ENCODE assay signal across 37 cellular contexts in genomic region chr5:132742626-132743025, GRCh38. TPM values are rescaled to one million over a fixed set of nuclear protein-coding genes. Genes with fewer than 3 reads are reported as not detected.
DNase-seq lines count a peak whose midpoint lies in the region; ATAC-seq, FAIRE-seq and TF ChIP-seq lines count a peak whose summit lies in the region.
"Had no signal": no experiment of that assay in that cellular context is flagged by ENCODE, and none has a peak within 500 bp of the region (broad histone marks: within the 10 kb centered on the region; RNA-seq: fewer than 3 reads in every experiment).

No MANE protein-coding gene starts in this region.

- intact Hi-C loops in HepG2 (cut with micrococcal nuclease; ENCODE audit: unreplicated experiment): no loop called here
- intact Hi-C loops in right lobe of liver (cut with DNase I): no loop called here
- intact Hi-C loops in K562 (cut with micrococcal nuclease): no loop called here

- H3K36me3 ChIP-seq in HepG2 (replicated peaks in 1 of 2; ENCODE audit: control insufficient read depth in 1 of 2, insufficient read depth in 2 of 2, low read length in 2 of 2) (no peaks in the 10 kb centered on the region), right lobe of liver (no peaks in the 10 kb centered on the region), HEK293 (ENCODE audit: control insufficient read depth in 2 of 2, insufficient read depth in 1 of 2, low read length in 2 of 2) (no peaks in the 10 kb centered on the region), K562 (ENCODE audit: control insufficient read depth, insufficient read depth, low read length) (no peaks in the 10 kb centered on the region)
- H3K36me3 ChIP-seq: BE2C; BLaER1 treated with 17β-estradiol and CSF1 and Interleukin-3, amounts not matched to agents 10 nM and 100 nM had no signal

- TF ChIP-seq POLR2A in HepG2 (IDR thresholded peaks at IDR 0.05; ENCODE audit: insufficient read depth in 1 of 2, low read depth in 2 of 2, low read length in 2 of 2) (no peak), right lobe of liver (IDR thresholded peaks at IDR 0.05) (no peak), K562 (conservative IDR thresholded peaks at IDR 0.05) (no peak)

- H3K9me3 ChIP-seq in HepG2 (ENCODE audit: low read length) (no peaks in the 10 kb centered on the region), right lobe of liver (no peaks in the 10 kb centered on the region), HEK293 (ENCODE audit: control insufficient read depth, insufficient read depth, low read depth, low read length) (no peaks in the 10 kb centered on the region), K562 (replicated peaks; ENCODE audit: control insufficient read depth, insufficient read depth, low read depth, low read length) (no peaks in the 10 kb centered on the region)
- H3K9me3 ChIP-seq: A549, BE2C, Caco-2 had no signal

- TF ChIP-seq EP300 in HepG2 (IDR thresholded peaks at IDR 0.05; ENCODE audit: low read depth in 2 of 2, low read length in 2 of 2) (no peak), HepG2 (CRISPR knock-in tag; IDR thresholded peaks at IDR 0.05; ENCODE audit: borderline replicate concordance) (no peak), K562 (IDR thresholded peaks at IDR 0.05; ENCODE audit: low read length) (no peak)

- H3K79me2 ChIP-seq in HepG2 (ENCODE audit: insufficient read depth, low read length) (no peaks in the 10 kb centered on the region), K562 (ENCODE audit: control insufficient read depth, insufficient read depth, low read length) (no peaks in the 10 kb centered on the region)

- CTCF ChIA-PET in HepG2 (lab: Yijun Ruan, JAX; ENCODE audit: low intra/inter-chr PET ratio, low total read pairs): no interaction called here
- CTCF ChIA-PET in HEK293 (lab: Yijun Ruan, JAX): interaction anchor here (1.6 kb wide), 1 partner anchor 78 kb away, joined by 5 read pairs; no protein-coding TSS in a partner anchor
- CTCF ChIA-PET in K562 (lab: Yijun Ruan, JAX; ENCODE audit: low intra/inter-chr PET ratio): no interaction called here

- no peak overlapping the region for H2AFZ ChIP-seq in HepG2 (ENCODE audit: low read length)
- no peak overlapping the region for H2AFZ ChIP-seq in K562 (ENCODE audit: low read depth, low read length)

- 38% methylated on average over 5 of the region's 5 CpGs for WGBS in HepG2 (ENCODE audit: low lambda C conversion rate)
- WGBS in right lobe of liver (ENCODE audit: insufficient coverage, low coverage, low lambda C conversion rate, missing lambda C conversion rate): 82% methylated on average over 2 of the region's 5 CpGs
- WGBS in K562 (ENCODE audit: insufficient coverage, low coverage, missing lambda C conversion rate): 36% methylated on average over 5 of the region's 5 CpGs

- H3K4me1 ChIP-seq in HepG2 (ENCODE audit: insufficient read depth, low read length) (peaks cover 15% of the 10 kb centered on the region), right lobe of liver (peaks cover 0 to 7% (median 0%) of the 10 kb centered on the region in 4 donors), HEK293 (ENCODE audit: control insufficient read depth, insufficient read depth, low read length) (no peaks in the 10 kb centered on the region), K562 (replicated peaks in 1 of 2; ENCODE audit: control insufficient read depth in 2 of 2, insufficient read depth in 2 of 2, low read length in 2 of 2) (peaks cover 4 to 7% of the 10 kb centered on the region in 2 experiments; a peak in 3 of 5 replicates)
- H3K4me1 ChIP-seq: BE2C had no signal

- H3K4me3 ChIP-seq in HepG2 (replicated peaks in 1 of 3; ENCODE audit: insufficient read depth in 1 of 3, low read depth in 2 of 3, low read length in 3 of 3) (no peak overlapping the region), right lobe of liver (no peak overlapping the region), HEK293 (ENCODE audit: low read depth, low read length) (no peak overlapping the region), K562 (no peak overlapping the region)
- H3K4me3 ChIP-seq: A549; BLaER1; BLaER1 treated with 17β-estradiol and CSF1 and Interleukin-3, amounts not matched to agents 10 nM and 100 nM had no signal

- no peak for TF ChIP-seq CTCF in HepG2 (CRISPR knock-in tag; IDR thresholded peaks at IDR 0.05)
- no peak for TF ChIP-seq CTCF in right lobe of liver (IDR thresholded peaks at IDR 0.05)
- no peak for TF ChIP-seq CTCF in HEK293 (tag by site-specific recombination; IDR thresholded peaks at IDR 0.05)
- no peak for TF ChIP-seq CTCF in K562 (IDR thresholded peaks at IDR 0.05 in 2 of 3, conservative IDR thresholded peaks at IDR 0.05 in 1 of 3; ENCODE audit: insufficient read depth in 2 of 3, low read depth in 1 of 3, low read length in 3 of 3)

- no TSS peak for BruUV-seq in HepG2 (replicated peaks; lab: Mats Ljungman, UMichigan)
- no TSS peak for BruUV-seq in K562 (replicated peaks; lab: Mats Ljungman, UMichigan)

- in situ Hi-C loops in HepG2 (cut with HindIII; ENCODE audit: extremely low pct_ligation_motif_present, low pct_unique_long_range_greater_than_20kb) (loop anchor here (10.0 kb wide), 1 partner anchor 142 kb away; no protein-coding TSS in a partner anchor), K562 (cut with MboI) (no loop called here)

- H3K4me2 ChIP-seq in HepG2 (ENCODE audit: low read depth, low read length): no peak overlapping the region
- no peak overlapping the region for H3K4me2 ChIP-seq in K562 (ENCODE audit: insufficient read depth, low read length)
- H3K4me2 ChIP-seq: A549; BLaER1; BLaER1 treated with 17β-estradiol and CSF1 and Interleukin-3, amounts not matched to agents 10 nM and 100 nM had no signal

- ATAC-seq in HepG2 (no peak), right lobe of liver (no peak), K562 (no peak), HG02642 (IDR thresholded peaks at IDR 0.05; ENCODE audit: poor library complexity, unreplicated experiment) (no peak)
- ATAC-seq: A549; CD8-positive, alpha-beta T cell had no signal

- no peaks in the 10 kb centered on the region for H3K9me1 ChIP-seq in K562 (ENCODE audit: control insufficient read depth, insufficient read depth, low read length)

- H3K9ac ChIP-seq in HepG2 (ENCODE audit: insufficient read depth, low read depth, low read length) (no peak overlapping the region), K562 (ENCODE audit: insufficient read depth in 1 of 2, low read depth in 2 of 2, low read length in 2 of 2) (no peak overlapping the region)
- H3K9ac ChIP-seq: BLaER1; BLaER1 treated with 17β-estradiol and CSF1 and Interleukin-3, amounts not matched to agents 10 nM and 100 nM had no signal

- FAIRE-seq in HepG2 (lab: Jason Lieb, UNC) (no peak), K562 (lab: Jason Lieb, UNC) (no peak)
- FAIRE-seq: A204.1, A549, D721Med had no signal

- H4K20me1 ChIP-seq in HepG2 (ENCODE audit: insufficient read depth, low read length) (no peaks in the 10 kb centered on the region), K562 (replicated peaks; ENCODE audit: control insufficient read depth, insufficient read depth, low read length) (no peaks in the 10 kb centered on the region)
- H4K20me1 ChIP-seq: BLaER1; BLaER1 treated with 17β-estradiol and CSF1 and Interleukin-3, amounts not matched to agents 10 nM and 100 nM had no signal

- no peaks in the 10 kb centered on the region for H3K27me3 ChIP-seq in HepG2 (ENCODE audit: control insufficient read depth in 1 of 2, insufficient read depth in 2 of 2, low read length in 2 of 2)
- H3K27me3 ChIP-seq in right lobe of liver: peaks cover 0 to 5% of the 10 kb centered on the region in 2 donors
- H3K27me3 ChIP-seq in K562 (ENCODE audit: control insufficient read depth in 2 of 2, insufficient read depth in 2 of 2, low read length in 2 of 2): no peaks in the 10 kb centered on the region
- H3K27me3 ChIP-seq: BE2C had no signal

- no peak for TF ChIP-seq RAD21 in HepG2 (CRISPR knock-in tag; IDR thresholded peaks at IDR 0.05)
- no peak for TF ChIP-seq RAD21 in K562 (CRISPR knock-in tag; conservative IDR thresholded peaks at IDR 0.05 in 1 of 2, IDR thresholded peaks at IDR 0.05 in 1 of 2)

- POLR2A ChIA-PET in HepG2 (lab: Yijun Ruan, JAX) (no interaction called here), HEK293 (lab: Yijun Ruan, JAX) (no interaction called here), K562 (lab: Yijun Ruan, JAX) (no interaction called here)

- DNase-seq in HepG2 (ENCODE audit: low spot score) (no peak), right lobe of liver (no peak), K562 (ENCODE audit: extremely low read depth in 1 of 4, low spot score in 3 of 4) (no peak), HuH-7.5 (ENCODE audit: low spot score) (no peak)
- DNase-seq: 8988T; ACHN; AML-193; BE2C; C1 segment of cervical spinal cord; Caco-2; Calu3; CD4-positive, alpha-beta memory T cell; CD4-positive, alpha-beta T cell; CD4-positive, CD25-positive, alpha-beta regulatory T cell; CD8-positive, alpha-beta memory T cell; CD8-positive, alpha-beta T cell; COR-L47; DMS 273 treated with DMSO at 0.1 percent for 48 hours; DMS153; DMS53; DMS79; DMS79 treated with DMSO at 0.1 percent for 48 hours; DND-41; EL had no signal

- H3K27ac ChIP-seq in HepG2 (ENCODE audit: extremely low read length, insufficient read depth, low read length): no peak overlapping the region
- no peak overlapping the region for H3K27ac ChIP-seq in right lobe of liver
- no peak overlapping the region for H3K27ac ChIP-seq in HEK293 (ENCODE audit: extremely low read depth, low read depth, low read length)
- H3K27ac ChIP-seq in K562 (ENCODE audit: extremely low read depth, low read depth, low read length): no peak overlapping the region
- H3K27ac ChIP-seq: 22Rv1; A549; BLaER1; BLaER1 treated with 17β-estradiol and CSF1 and Interleukin-3, amounts not matched to agents 10 nM and 100 nM; C4-2B had no signal

RNA-seq across cellular contexts. Expression of gene CCNI2, which starts 4.6 kb away (rescaled TPM):
- total RNA-seq in HepG2 (2016; rRNA removed; fragmentation: Illumina TruSeq; extraction: Trizol): not detected in 2 replicates
- not detected in 2 replicates for total RNA-seq in HepG2 (2016; cell fraction: cytosol; rRNA removed; fragmentation: Illumina TruSeq; extraction: Trizol; ENCODE audit: low read depth)
- total RNA-seq in HepG2 (2016; cell fraction: insoluble cytoplasmic fraction; rRNA removed; fragmentation: Illumina TruSeq; extraction: Trizol): not detected in 2 replicates
- not detected in 2 replicates for total RNA-seq in HepG2 (2016; cell fraction: membrane; rRNA removed; fragmentation: Illumina TruSeq; extraction: Trizol)
- not detected in 2 replicates for total RNA-seq in HepG2 (2016; cell fraction: nucleus; rRNA removed; fragmentation: Illumina TruSeq; extraction: Trizol)
- 0.03 TPM in 1 of 2 replicates, not detected in the other for polyA plus RNA-seq in HepG2 (2011; rRNA removed)
- not detected in 2 replicates for polyA plus RNA-seq in HepG2 (2011; cell fraction: cytosol; rRNA removed)
- polyA plus RNA-seq in HepG2 (2011; cell fraction: nucleus; rRNA removed): not detected in 2 replicates
- polyA plus RNA-seq in HepG2 (2012): 0.86 and 1.2 TPM in 2 replicates
- polyA plus RNA-seq in HepG2 (2016; cell fraction: cytosol; fragmentation: Illumina TruSeq; extraction: Trizol; ENCODE audit: low read depth): not detected in 2 replicates
- polyA plus RNA-seq in HepG2 (2016; cell fraction: insoluble cytoplasmic fraction; fragmentation: Illumina TruSeq; extraction: Trizol; ENCODE audit: low read depth): not detected in 2 replicates
- polyA plus RNA-seq in HepG2 (2016; cell fraction: membrane; fragmentation: Illumina TruSeq; extraction: Trizol; ENCODE audit: low read depth): not detected in 2 replicates
- polyA plus RNA-seq in HepG2 (2016; cell fraction: nucleus; fragmentation: Illumina TruSeq; extraction: Trizol; ENCODE audit: insufficient read depth, low read depth): not detected in 2 replicates
- polyA minus RNA-seq in HepG2 (2011; rRNA and poly(A)+ RNA removed; ENCODE audit: low replicate concordance): not detected in 2 replicates
- not detected in 2 replicates for polyA minus RNA-seq in HepG2 (2011; cell fraction: cytosol; rRNA and poly(A)+ RNA removed)
- not detected in 2 replicates for polyA minus RNA-seq in HepG2 (2011; cell fraction: nucleus; rRNA and poly(A)+ RNA removed)
- total RNA-seq in right lobe of liver: under 1 TPM in 1 of 6 experiments, not detected in 5; 0.11 TPM
- not detected in 2 replicates for total RNA-seq in K562 (2011; cell fraction: chromatin; rRNA removed; ENCODE audit: low replicate concordance)
- total RNA-seq in K562 (2011; cell fraction: nucleolus; rRNA removed): not detected in 2 replicates
- total RNA-seq in K562 (2011; cell fraction: nucleoplasm; rRNA removed): 0.23 TPM in 1 of 2 replicates, not detected in the other
- 0.05 TPM in 1 of 2 replicates, not detected in the other for total RNA-seq in K562 (2014; rRNA removed)
- total RNA-seq in K562 (2014; rRNA removed; fragmentation: Illumina TruSeq; extraction: Trizol): not detected in 2 replicates
- not detected in 2 replicates for total RNA-seq in K562 (2015; rRNA removed; fragmentation: Illumina TruSeq; extraction: Trizol)
- 0.18 TPM in 1 of 2 replicates, not detected in the other for total RNA-seq in K562 (2021)
- polyA plus RNA-seq in K562 (2011; rRNA removed): 0.05 and 0.06 TPM in 2 replicates
- 0.06 and 0.13 TPM in 2 replicates for polyA plus RNA-seq in K562 (2011; cell fraction: cytosol; rRNA removed)
- polyA plus RNA-seq in K562 (2011; cell fraction: nucleus; rRNA removed): 0.36 and 1.1 TPM in 2 replicates
- 1.4 and 11.1 TPM in 2 replicates for polyA plus RNA-seq in K562 (2012)
- 0.06 TPM in 1 of 2 replicates, not detected in the other for polyA plus RNA-seq in K562 (2014; fragmentation: Illumina TruSeq; extraction: Trizol)
- polyA plus RNA-seq in K562 (2014; fragmentation: Nextera tagmentation; extraction: Ambion mirVana): 1 to 10 TPM; 1.6 to 1.7 TPM
- not detected in 2 replicates for polyA plus RNA-seq in K562 (2014; rRNA removed)
- polyA minus RNA-seq in K562 (2011; rRNA and poly(A)+ RNA removed): not detected in 2 replicates
- not detected in 2 replicates for polyA minus RNA-seq in K562 (2011; cell fraction: cytosol; rRNA and poly(A)+ RNA removed)
- polyA minus RNA-seq in K562 (2011; cell fraction: nucleus; rRNA and poly(A)+ RNA removed): 0.54 TPM in 1 of 2 replicates, not detected in the other
- total RNA-seq: A172, A673 had no signal
- polyA plus RNA-seq: AG04450, BJ had no signal

RNA-seq across cellular contexts. Expression of gene KIF3A, which starts 5.3 kb away (rescaled TPM):
- 8.4 and 11.3 TPM in 2 replicates for total RNA-seq in HepG2 (2016; rRNA removed; fragmentation: Illumina TruSeq; extraction: Trizol)
- total RNA-seq in HepG2 (2016; cell fraction: cytosol; rRNA removed; fragmentation: Illumina TruSeq; extraction: Trizol; ENCODE audit: low read depth): 2.8 and 3.1 TPM in 2 replicates
- total RNA-seq in HepG2 (2016; cell fraction: insoluble cytoplasmic fraction; rRNA removed; fragmentation: Illumina TruSeq; extraction: Trizol): 7.5 and 11.1 TPM in 2 replicates
- total RNA-seq in HepG2 (2016; cell fraction: membrane; rRNA removed; fragmentation: Illumina TruSeq; extraction: Trizol): 1.5 and 2.4 TPM in 2 replicates
- total RNA-seq in HepG2 (2016; cell fraction: nucleus; rRNA removed; fragmentation: Illumina TruSeq; extraction: Trizol): 7.2 and 8.7 TPM in 2 replicates
- 2.3 TPM in 2 replicates for polyA plus RNA-seq in HepG2 (2011; rRNA removed)
- 0.91 and 1.5 TPM in 2 replicates for polyA plus RNA-seq in HepG2 (2011; cell fraction: cytosol; rRNA removed)
- polyA plus RNA-seq in HepG2 (2011; cell fraction: nucleus; rRNA removed): 2.0 and 3.9 TPM in 2 replicates
- 3.5 and 4.3 TPM in 2 replicates for polyA plus RNA-seq in HepG2 (2012)
- polyA plus RNA-seq in HepG2 (2016; cell fraction: cytosol; fragmentation: Illumina TruSeq; extraction: Trizol; ENCODE audit: low read depth): 0.07 and 0.16 TPM in 2 replicates
- polyA plus RNA-seq in HepG2 (2016; cell fraction: insoluble cytoplasmic fraction; fragmentation: Illumina TruSeq; extraction: Trizol; ENCODE audit: low read depth): 5.7 and 6.8 TPM in 2 replicates
- 0.19 and 0.44 TPM in 2 replicates for polyA plus RNA-seq in HepG2 (2016; cell fraction: membrane; fragmentation: Illumina TruSeq; extraction: Trizol; ENCODE audit: low read depth)
- 7.8 and 14.1 TPM in 2 replicates for polyA plus RNA-seq in HepG2 (2016; cell fraction: nucleus; fragmentation: Illumina TruSeq; extraction: Trizol; ENCODE audit: insufficient read depth, low read depth)
- 0.86 and 1.3 TPM in 2 replicates for polyA minus RNA-seq in HepG2 (2011; rRNA and poly(A)+ RNA removed; ENCODE audit: low replicate concordance)
- 1.4 and 4.2 TPM in 2 replicates for polyA minus RNA-seq in HepG2 (2011; cell fraction: cytosol; rRNA and poly(A)+ RNA removed)
- 9.7 TPM in 2 replicates for polyA minus RNA-seq in HepG2 (2011; cell fraction: nucleus; rRNA and poly(A)+ RNA removed)
- total RNA-seq in right lobe of liver: 1 to 10 TPM; 1.3 to 4.2 (median 2.1) TPM
- 4.8 and 16.7 TPM in 2 replicates for total RNA-seq in K562 (2011; cell fraction: chromatin; rRNA removed; ENCODE audit: low replicate concordance)
- 1.2 and 3.0 TPM in 2 replicates for total RNA-seq in K562 (2011; cell fraction: nucleolus; rRNA removed)
- 2.9 and 6.9 TPM in 2 replicates for total RNA-seq in K562 (2011; cell fraction: nucleoplasm; rRNA removed)
- 2.6 and 4.1 TPM in 2 replicates for total RNA-seq in K562 (2014; rRNA removed)
- 7.2 and 8.3 TPM in 2 replicates for total RNA-seq in K562 (2014; rRNA removed; fragmentation: Illumina TruSeq; extraction: Trizol)
- total RNA-seq in K562 (2015; rRNA removed; fragmentation: Illumina TruSeq; extraction: Trizol): 7.6 and 9.4 TPM in 2 replicates
- 5.1 and 7.1 TPM in 2 replicates for total RNA-seq in K562 (2021)
- polyA plus RNA-seq in K562 (2011; rRNA removed): 3.5 and 5.3 TPM in 2 replicates
- polyA plus RNA-seq in K562 (2011; cell fraction: cytosol; rRNA removed): 0.97 and 1.3 TPM in 2 replicates
- 2.2 and 2.6 TPM in 2 replicates for polyA plus RNA-seq in K562 (2011; cell fraction: nucleus; rRNA removed)
- polyA plus RNA-seq in K562 (2012): 1.8 and 3.3 TPM in 2 replicates
- polyA plus RNA-seq in K562 (2014; fragmentation: Illumina TruSeq; extraction: Trizol): 4.5 and 6.0 TPM in 2 replicates
- polyA plus RNA-seq in K562 (2014; fragmentation: Nextera tagmentation; extraction: Ambion mirVana): 1 to 10 TPM; 1.5 TPM
- 5.4 and 7.8 TPM in 2 replicates for polyA plus RNA-seq in K562 (2014; rRNA removed)
- polyA minus RNA-seq in K562 (2011; rRNA and poly(A)+ RNA removed): 9.3 and 10.6 TPM in 2 replicates
- 1.9 and 4.0 TPM in 2 replicates for polyA minus RNA-seq in K562 (2011; cell fraction: cytosol; rRNA and poly(A)+ RNA removed)
- 3.6 and 4.4 TPM in 2 replicates for polyA minus RNA-seq in K562 (2011; cell fraction: nucleus; rRNA and poly(A)+ RNA removed)

RNA-seq across cellular contexts. Expression of gene SEPTIN8, which starts 34.4 kb away (rescaled TPM):
- total RNA-seq in HepG2 (2016; rRNA removed; fragmentation: Illumina TruSeq; extraction: Trizol) (49.9 and 50.7 TPM in 2 replicates), right lobe of liver (10 to 100 TPM in 5 of 6 experiments, 1 to 10 TPM in 1; 8.0 to 15.9 (median 13.3) TPM), K562 (2014; rRNA removed) (92.0 and 109 TPM in 2 replicates), K562 (2014; rRNA removed; fragmentation: Illumina TruSeq; extraction: Trizol) (68.2 and 79.3 TPM in 2 replicates), K562 (2015; rRNA removed; fragmentation: Illumina TruSeq; extraction: Trizol) (101 TPM in 2 replicates), K562 (2021) (131 and 137 TPM in 2 replicates)
- 13.3 and 15.3 TPM in 2 replicates for total RNA-seq in HepG2 (2016; cell fraction: cytosol; rRNA removed; fragmentation: Illumina TruSeq; extraction: Trizol; ENCODE audit: low read depth)
- 44.4 and 46.1 TPM in 2 replicates for total RNA-seq in HepG2 (2016; cell fraction: insoluble cytoplasmic fraction; rRNA removed; fragmentation: Illumina TruSeq; extraction: Trizol)
- 36.1 and 39.7 TPM in 2 replicates for total RNA-seq in HepG2 (2016; cell fraction: membrane; rRNA removed; fragmentation: Illumina TruSeq; extraction: Trizol)
- 44.2 and 49.8 TPM in 2 replicates for total RNA-seq in HepG2 (2016; cell fraction: nucleus; rRNA removed; fragmentation: Illumina TruSeq; extraction: Trizol)
- polyA plus RNA-seq in HepG2 (2011; rRNA removed) (41.4 and 52.4 TPM in 2 replicates), K562 (2011; rRNA removed) (121 and 149 TPM in 2 replicates), K562 (2014; fragmentation: Illumina TruSeq; extraction: Trizol) (113 and 142 TPM in 2 replicates), K562 (2014; fragmentation: Nextera tagmentation; extraction: Ambion mirVana) (10 to 100 TPM; 19.3 to 21.0 TPM), K562 (2014; rRNA removed) (129 and 143 TPM in 2 replicates)
- 28.0 and 28.2 TPM in 2 replicates for polyA plus RNA-seq in HepG2 (2011; cell fraction: cytosol; rRNA removed)
- 111 and 114 TPM in 2 replicates for polyA plus RNA-seq in HepG2 (2011; cell fraction: nucleus; rRNA removed)
- polyA plus RNA-seq in HepG2 (2012): 25.3 and 37.5 TPM in 2 replicates
- polyA plus RNA-seq in HepG2 (2016; cell fraction: cytosol; fragmentation: Illumina TruSeq; extraction: Trizol; ENCODE audit: low read depth): 13.8 and 15.1 TPM in 2 replicates
- polyA plus RNA-seq in HepG2 (2016; cell fraction: insoluble cytoplasmic fraction; fragmentation: Illumina TruSeq; extraction: Trizol; ENCODE audit: low read depth): 42.4 and 53.4 TPM in 2 replicates
- 26.2 and 28.3 TPM in 2 replicates for polyA plus RNA-seq in HepG2 (2016; cell fraction: membrane; fragmentation: Illumina TruSeq; extraction: Trizol; ENCODE audit: low read depth)
- 65.8 and 78.0 TPM in 2 replicates for polyA plus RNA-seq in HepG2 (2016; cell fraction: nucleus; fragmentation: Illumina TruSeq; extraction: Trizol; ENCODE audit: insufficient read depth, low read depth)
- polyA minus RNA-seq in HepG2 (2011; rRNA and poly(A)+ RNA removed; ENCODE audit: low replicate concordance): 18.7 and 34.8 TPM in 2 replicates
- 17.4 TPM in 2 replicates for polyA minus RNA-seq in HepG2 (2011; cell fraction: cytosol; rRNA and poly(A)+ RNA removed)
- 40.3 and 47.5 TPM in 2 replicates for polyA minus RNA-seq in HepG2 (2011; cell fraction: nucleus; rRNA and poly(A)+ RNA removed)
- total RNA-seq in K562 (2011; cell fraction: chromatin; rRNA removed; ENCODE audit: low replicate concordance): 136 and 205 TPM in 2 replicates
- 103 and 109 TPM in 2 replicates for total RNA-seq in K562 (2011; cell fraction: nucleolus; rRNA removed)
- total RNA-seq in K562 (2011; cell fraction: nucleoplasm; rRNA removed): 115 and 139 TPM in 2 replicates
- 72.8 and 87.1 TPM in 2 replicates for polyA plus RNA-seq in K562 (2011; cell fraction: cytosol; rRNA removed)
- 578 and 627 TPM in 2 replicates for polyA plus RNA-seq in K562 (2011; cell fraction: nucleus; rRNA removed)
- polyA plus RNA-seq in K562 (2012): 143 and 180 TPM in 2 replicates
- polyA minus RNA-seq in K562 (2011; rRNA and poly(A)+ RNA removed): 67.6 and 68.1 TPM in 2 replicates
- polyA minus RNA-seq in K562 (2011; cell fraction: cytosol; rRNA and poly(A)+ RNA removed): 32.1 and 40.2 TPM in 2 replicates
- 85.5 and 131 TPM in 2 replicates for polyA minus RNA-seq in K562 (2011; cell fraction: nucleus; rRNA and poly(A)+ RNA removed)

Comparison
In these comparisons a context has a peak if more than half of its experiments do, and no peak if none do; other contexts are left out.
1. Of the 241 proteins assayed by ChIP-seq in both HepG2 and K562: peak only in HepG2: HNRNPK; only in K562: PCBP1 and ZNF354B; in both: none; in neither: 238.